In the genomic region with DNA sequence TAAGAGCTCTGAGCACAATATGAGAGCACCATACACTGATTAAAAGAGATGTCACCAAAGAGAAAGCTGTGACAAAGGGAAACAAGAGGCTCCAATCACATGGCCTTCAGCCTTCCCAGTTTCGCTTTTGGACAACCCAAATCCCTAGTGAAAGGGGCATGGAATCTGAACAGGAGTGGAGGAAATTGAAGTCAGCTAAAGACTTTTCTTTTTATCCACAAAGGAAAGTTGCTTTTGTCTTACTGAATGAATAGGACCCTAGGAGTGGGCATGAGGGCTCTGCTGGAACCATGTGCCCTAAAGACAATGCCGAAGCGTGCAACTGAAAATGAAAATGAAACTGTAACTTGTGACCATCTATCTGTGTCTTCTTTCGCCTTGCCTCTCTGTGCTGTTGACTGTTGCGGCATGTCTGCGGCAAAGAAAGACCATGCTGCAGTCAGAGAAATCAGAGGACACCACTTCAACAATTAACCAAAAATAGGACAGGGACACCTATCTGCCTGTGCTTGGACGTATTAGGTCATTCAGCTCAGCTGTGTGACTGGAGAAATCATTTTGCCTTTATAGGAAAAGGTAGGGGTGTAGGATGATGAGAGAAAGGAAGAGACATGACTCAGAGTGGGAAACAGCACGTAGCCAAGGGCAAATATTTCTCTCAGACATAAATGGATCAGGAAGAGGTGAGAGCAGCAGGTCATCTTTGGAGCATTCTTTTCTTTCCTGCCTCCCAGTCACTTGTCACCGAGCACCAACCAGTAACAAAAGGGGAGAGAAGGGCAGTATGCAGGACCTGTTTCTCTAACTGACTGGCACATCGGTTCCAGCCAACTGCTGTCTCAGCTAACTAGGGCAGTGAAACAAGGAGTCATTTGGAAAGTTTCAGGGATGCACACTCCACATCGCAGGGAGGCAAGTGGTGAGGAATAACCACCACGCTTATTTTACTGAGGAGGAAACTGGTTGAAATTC, we compare ENCODE assay signal across 8 cellular contexts. TPM values are rescaled to one million over a fixed set of nuclear protein-coding genes. Genes with fewer than 3 reads are reported as not detected.
DNase-seq lines count a peak whose midpoint lies in the region; ATAC-seq, FAIRE-seq and TF ChIP-seq lines count a peak whose summit lies in the region.

No MANE protein-coding gene starts in this region.

- H3K4me3 ChIP-seq in astrocyte of the cerebellum (ENCODE audit: low read depth, low read length) (peak overlapping the region; percentile 23), HepG2 (replicated peaks in 1 of 3; ENCODE audit: insufficient read depth in 1 of 3, low read depth in 2 of 3, low read length in 3 of 3) (peak overlapping the region; percentile 54 to 66 (median 62))

- peak; percentile 34 for FAIRE-seq in HepG2 (lab: Jason Lieb, UNC)

- peak; percentile 100 for ATAC-seq in HG02678 (IDR thresholded peaks at IDR 0.05; ENCODE audit: unreplicated experiment)
- ATAC-seq in HepG2, result peak; percentile 87

- no peak for TF ChIP-seq RAD21 in HepG2 (CRISPR knock-in tag; IDR thresholded peaks at IDR 0.05)

- no peak for DNase-seq in activated naive CD4-positive, alpha-beta T cell (lab: John Stamatoyannopoulos, UW)
- DNase-seq in NCI-H187 treated with DMSO at 0.1 percent for 48 hours (lab: John Stamatoyannopoulos, UW) (peak; percentile 51), astrocyte of the cerebellum (ENCODE audit: low read depth) (no peak), HepG2 (ENCODE audit: low spot score) (peak; percentile 10), type B pancreatic cell (ENCODE audit: extremely low spot score, unreplicated experiment) (no peak), HUDEP-2 (lab: John Stamatoyannopoulos, UW; ENCODE audit: unreplicated experiment in 76 of 76) (no peak)

- WGBS in HepG2 (ENCODE audit: low lambda C conversion rate), result 1% methylated on average over 12 of the region's 12 CpGs

- TF ChIP-seq EP300 in HepG2 (IDR thresholded peaks at IDR 0.05; ENCODE audit: low read depth in 2 of 2, low read length in 2 of 2), result no peak
- no peak for TF ChIP-seq EP300 in HepG2 (CRISPR knock-in tag; IDR thresholded peaks at IDR 0.05; ENCODE audit: borderline replicate concordance)

- TF ChIP-seq CTCF in astrocyte of the cerebellum (IDR thresholded peaks at IDR 0.05; ENCODE audit: low read depth, low read length, missing control alignments) (no peak), HepG2 (CRISPR knock-in tag; IDR thresholded peaks at IDR 0.05) (no peak), type B pancreatic cell (conservative IDR thresholded peaks at IDR 0.05) (no peak)

- intact Hi-C loops in HepG2 (cut with micrococcal nuclease; ENCODE audit: unreplicated experiment), result no loop called here

- no peaks in the 10 kb centered on the region for H3K9me3 Mint-ChIP-seq in activated naive CD4-positive, alpha-beta T cell treated with anti-CD3 and anti-CD28 coated beads, Interleukin-2, amount 50 U/mL, for 24 hours
- no peaks in the 10 kb centered on the region for H3K9me3 Mint-ChIP-seq in type B pancreatic cell

- H3K4me1 ChIP-seq in HepG2 (ENCODE audit: insufficient read depth, low read length), result peaks cover 20% of the 10 kb centered on the region

- no peak for TF ChIP-seq POLR2A in HepG2 (IDR thresholded peaks at IDR 0.05; ENCODE audit: insufficient read depth in 1 of 2, low read depth in 2 of 2, low read length in 2 of 2)

- BruUV-seq in HepG2 (replicated peaks; lab: Mats Ljungman, UMichigan), result no TSS peak

- H3K27ac ChIP-seq in HepG2 (ENCODE audit: extremely low read length, insufficient read depth, low read length), result no peak overlapping the region

- no peak overlapping the region for H3K27ac Mint-ChIP-seq in activated naive CD4-positive, alpha-beta T cell treated with anti-CD3 and anti-CD28 coated beads, Interleukin-2, amount 50 U/mL, for 24 hours
- peak overlapping the region; percentile 63 for H3K27ac Mint-ChIP-seq in type B pancreatic cell

- CTCF ChIA-PET in HepG2 (lab: Yijun Ruan, JAX; ENCODE audit: low intra/inter-chr PET ratio, low total read pairs), result no interaction called here

- H3K4me1 Mint-ChIP-seq in activated naive CD4-positive, alpha-beta T cell treated with anti-CD3 and anti-CD28 coated beads, Interleukin-2, amount 50 U/mL, for 24 hours, result peaks cover 13% of the 10 kb centered on the region
- H3K4me1 Mint-ChIP-seq in type B pancreatic cell (ENCODE audit: unreplicated experiment), result peaks cover 10% of the 10 kb centered on the region

- H3K79me2 ChIP-seq in HepG2 (ENCODE audit: insufficient read depth, low read length), result no peaks in the 10 kb centered on the region

- no peaks in the 10 kb centered on the region for H3K36me3 ChIP-seq in HepG2 (replicated peaks in 1 of 2; ENCODE audit: control insufficient read depth in 1 of 2, insufficient read depth in 2 of 2, low read length in 2 of 2)

- H4K20me1 ChIP-seq in HepG2 (ENCODE audit: insufficient read depth, low read length), result no peaks in the 10 kb centered on the region

- in situ Hi-C loops in astrocyte of the cerebellum (cut with HindIII; ENCODE audit: low sequenced_read_pairs), result no loop called here
- in situ Hi-C loops in HepG2 (cut with HindIII; ENCODE audit: extremely low pct_ligation_motif_present, low pct_unique_long_range_greater_than_20kb), result no loop called here

- H3K9me3 ChIP-seq in HepG2 (ENCODE audit: low read length), result no peaks in the 10 kb centered on the region

- peaks cover 30% of the 10 kb centered on the region for H3K27me3 Mint-ChIP-seq in activated naive CD4-positive, alpha-beta T cell treated with anti-CD3 and anti-CD28 coated beads, Interleukin-2, amount 50 U/mL, for 24 hours
- H3K27me3 Mint-ChIP-seq in type B pancreatic cell, result peaks cover 6% of the 10 kb centered on the region

- peak overlapping the region; percentile 87 for H3K4me3 Mint-ChIP-seq in activated naive CD4-positive, alpha-beta T cell treated with anti-CD3 and anti-CD28 coated beads, Interleukin-2, amount 50 U/mL, for 24 hours
- H3K4me3 Mint-ChIP-seq in type B pancreatic cell, result peak overlapping the region; percentile 73

- no peaks in the 10 kb centered on the region for H3K27me3 ChIP-seq in HepG2 (ENCODE audit: control insufficient read depth in 1 of 2, insufficient read depth in 2 of 2, low read length in 2 of 2)

- peak overlapping the region; percentile 33; the same call in 1 of the 2 replicates for H3K9ac ChIP-seq in HepG2 (ENCODE audit: insufficient read depth, low read depth, low read length)

- peak overlapping the region; percentile 95 for H3K4me2 ChIP-seq in HepG2 (ENCODE audit: low read depth, low read length)

- POLR2A ChIA-PET in HepG2 (lab: Yijun Ruan, JAX), result no interaction called here

- H3K36me3 Mint-ChIP-seq in activated naive CD4-positive, alpha-beta T cell treated with anti-CD3 and anti-CD28 coated beads, Interleukin-2, amount 50 U/mL, for 24 hours, result no peaks in the 10 kb centered on the region
- no peaks in the 10 kb centered on the region for H3K36me3 Mint-ChIP-seq in type B pancreatic cell

- peak overlapping the region; percentile 96 for H2AFZ ChIP-seq in HepG2 (ENCODE audit: low read length)

RNA-seq across cellular contexts. Expression of a gene that starts 12.3 kb away (rescaled TPM):
- total RNA-seq in HepG2 (2016; rRNA removed; fragmentation: Illumina TruSeq; extraction: Trizol) (0.09 and 0.24 TPM in 2 replicates), type B pancreatic cell (ENCODE audit: low replicate concordance) (12.8 and 36.0 TPM in 2 replicates)
- not detected in 2 replicates for total RNA-seq in HepG2 (2016; cell fraction: cytosol; rRNA removed; fragmentation: Illumina TruSeq; extraction: Trizol; ENCODE audit: low read depth)
- total RNA-seq in HepG2 (2016; cell fraction: insoluble cytoplasmic fraction; rRNA removed; fragmentation: Illumina TruSeq; extraction: Trizol), result 0.17 and 0.24 TPM in 2 replicates
- total RNA-seq in HepG2 (2016; cell fraction: membrane; rRNA removed; fragmentation: Illumina TruSeq; extraction: Trizol), result 0.21 and 0.25 TPM in 2 replicates
- not detected in 2 replicates for total RNA-seq in HepG2 (2016; cell fraction: nucleus; rRNA removed; fragmentation: Illumina TruSeq; extraction: Trizol)
- polyA plus RNA-seq in HepG2 (2011; rRNA removed), result 0.18 and 0.42 TPM in 2 replicates
- 0.13 and 0.26 TPM in 2 replicates for polyA plus RNA-seq in HepG2 (2011; cell fraction: cytosol; rRNA removed)
- polyA plus RNA-seq in HepG2 (2011; cell fraction: nucleus; rRNA removed), result 0.05 TPM in 1 of 2 replicates, not detected in the other
- polyA plus RNA-seq in HepG2 (2012), result 0.20 TPM in 1 of 2 replicates, not detected in the other
- polyA plus RNA-seq in HepG2 (2016; cell fraction: cytosol; fragmentation: Illumina TruSeq; extraction: Trizol; ENCODE audit: low read depth), result 0.09 and 0.12 TPM in 2 replicates
- polyA plus RNA-seq in HepG2 (2016; cell fraction: insoluble cytoplasmic fraction; fragmentation: Illumina TruSeq; extraction: Trizol; ENCODE audit: low read depth), result not detected in 2 replicates
- 0.28 and 0.46 TPM in 2 replicates for polyA plus RNA-seq in HepG2 (2016; cell fraction: membrane; fragmentation: Illumina TruSeq; extraction: Trizol; ENCODE audit: low read depth)
- not detected in 2 replicates for polyA plus RNA-seq in HepG2 (2016; cell fraction: nucleus; fragmentation: Illumina TruSeq; extraction: Trizol; ENCODE audit: insufficient read depth, low read depth)
- polyA minus RNA-seq in HepG2 (2011; rRNA and poly(A)+ RNA removed; ENCODE audit: low replicate concordance), result 0.04 and 22.5 TPM in 2 replicates
- 0.18 TPM in 1 of 2 replicates, not detected in the other for polyA minus RNA-seq in HepG2 (2011; cell fraction: cytosol; rRNA and poly(A)+ RNA removed)
- polyA minus RNA-seq in HepG2 (2011; cell fraction: nucleus; rRNA and poly(A)+ RNA removed), result not detected in 2 replicates

RNA-seq across cellular contexts. Expression of a gene that starts 13.0 kb away (rescaled TPM):
- total RNA-seq in HepG2 (2016; rRNA removed; fragmentation: Illumina TruSeq; extraction: Trizol), result not detected in 2 replicates
- not detected in 2 replicates for total RNA-seq in HepG2 (2016; cell fraction: cytosol; rRNA removed; fragmentation: Illumina TruSeq; extraction: Trizol; ENCODE audit: low read depth)
- total RNA-seq in HepG2 (2016; cell fraction: insoluble cytoplasmic fraction; rRNA removed; fragmentation: Illumina TruSeq; extraction: Trizol), result not detected in 2 replicates
- not detected in 2 replicates for total RNA-seq in HepG2 (2016; cell fraction: membrane; rRNA removed; fragmentation: Illumina TruSeq; extraction: Trizol)
- total RNA-seq in HepG2 (2016; cell fraction: nucleus; rRNA removed; fragmentation: Illumina TruSeq; extraction: Trizol), result not detected in 2 replicates
- 0.08 and 0.40 TPM in 2 replicates for polyA plus RNA-seq in HepG2 (2011; rRNA removed)
- 0.10 and 0.36 TPM in 2 replicates for polyA plus RNA-seq in HepG2 (2011; cell fraction: cytosol; rRNA removed)
- polyA plus RNA-seq in HepG2 (2011; cell fraction: nucleus; rRNA removed), result 0.10 TPM in 1 of 2 replicates, not detected in the other
- 0.13 TPM in 1 of 2 replicates, not detected in the other for polyA plus RNA-seq in HepG2 (2012)
- polyA plus RNA-seq in HepG2 (2016; cell fraction: cytosol; fragmentation: Illumina TruSeq; extraction: Trizol; ENCODE audit: low read depth), result not detected in 2 replicates
- not detected in 2 replicates for polyA plus RNA-seq in HepG2 (2016; cell fraction: insoluble cytoplasmic fraction; fragmentation: Illumina TruSeq; extraction: Trizol; ENCODE audit: low read depth)
- polyA plus RNA-seq in HepG2 (2016; cell fraction: membrane; fragmentation: Illumina TruSeq; extraction: Trizol; ENCODE audit: low read depth), result not detected in 2 replicates
- not detected in 2 replicates for polyA plus RNA-seq in HepG2 (2016; cell fraction: nucleus; fragmentation: Illumina TruSeq; extraction: Trizol; ENCODE audit: insufficient read depth, low read depth)
- 31.2 TPM in 1 of 2 replicates, not detected in the other for polyA minus RNA-seq in HepG2 (2011; rRNA and poly(A)+ RNA removed; ENCODE audit: low replicate concordance)
- not detected in 2 replicates for polyA minus RNA-seq in HepG2 (2011; cell fraction: cytosol; rRNA and poly(A)+ RNA removed)
- not detected in 2 replicates for polyA minus RNA-seq in HepG2 (2011; cell fraction: nucleus; rRNA and poly(A)+ RNA removed)
- 14.4 and 56.1 TPM in 2 replicates for total RNA-seq in type B pancreatic cell (ENCODE audit: low replicate concordance)

Comparison
In these comparisons a context has a peak if more than half of its experiments do, and no peak if none do; other contexts are left out.
1. DNase-seq: peak in NCI-H187 treated with DMSO at 0.1 percent for 48 hours (single experiment) and HepG2 (single experiment); none in activated naive CD4-positive, alpha-beta T cell (0 of 4), astrocyte of the cerebellum (single experiment), type B pancreatic cell (single experiment) and HUDEP-2 (0 of 76).
2. RNA of a gene that starts 12.3 kb away (total RNA-seq): 12.8 to 36.0 TPM in type B pancreatic cell; 0.09 to 0.25 TPM in HepG2; every median in the first group is over 10 times any median in the second.
3. RNA of a gene that starts 13.0 kb away (total RNA-seq): 14.4 to 56.1 TPM in type B pancreatic cell; not detected in HepG2; every median in the first group is over 10 times any median in the second.